ENCODE assay signal across 18 cellular contexts in the genomic region with DNA sequence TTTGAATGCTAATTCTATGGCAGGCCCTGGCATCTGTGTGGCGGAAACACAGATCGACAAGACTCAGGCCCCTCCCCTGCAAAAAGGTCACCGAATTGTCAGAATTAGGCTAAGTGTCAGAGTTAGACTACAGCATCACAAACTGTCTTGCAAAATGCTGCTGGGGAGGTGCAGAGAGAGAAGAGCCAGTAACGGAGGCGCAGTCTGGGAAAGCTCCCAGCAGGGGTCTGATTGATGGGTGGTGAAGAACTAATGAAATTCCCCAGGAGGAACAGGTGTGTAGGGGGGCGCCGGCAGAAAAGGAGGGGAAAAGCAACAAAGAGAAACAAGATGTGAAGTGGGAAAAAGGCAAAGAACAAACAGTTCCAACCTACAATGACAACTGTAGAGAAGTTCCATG.
DNase-seq lines count a peak whose midpoint lies in the region; ATAC-seq and TF ChIP-seq lines count a peak whose summit lies in the region.
"Had no signal": no experiment of that assay in that cellular context is flagged by ENCODE, and none has a peak within 500 bp of the region (broad histone marks: within the 10 kb centered on the region; RNA-seq: fewer than 3 reads in every experiment).

No MANE protein-coding gene starts in this region.

- TF ChIP-seq CTCF in WTC11 (IDR thresholded peaks at IDR 0.05) (no peak), parathyroid adenoma (IDR thresholded peaks at IDR 0.05) (no peak)
- TF ChIP-seq CTCF in activated CD8-positive, alpha-beta T cell treated with anti-CD3 and anti-CD28 coated beads for 36 hours (IDR thresholded peaks at IDR 0.05) = no peak

- peak overlapping the region; percentile 34 for H2AFZ ChIP-seq in parathyroid adenoma

- peaks cover 18% of the 10 kb centered on the region for H3K9me3 Mint-ChIP-seq in WTC11
- no peaks in the 10 kb centered on the region for H3K9me3 Mint-ChIP-seq in activated CD8-positive, alpha-beta T cell treated with anti-CD3 and anti-CD28 coated beads for 36 hours

- no peaks in the 10 kb centered on the region for H3K9me3 ChIP-seq in parathyroid adenoma (ENCODE audit: control insufficient read depth, low read length)
- H3K9me3 ChIP-seq: A549 had no signal

- no peak overlapping the region for H3K4me3 Mint-ChIP-seq in WTC11
- no peak overlapping the region for H3K4me3 Mint-ChIP-seq in activated CD8-positive, alpha-beta T cell treated with anti-CD3 and anti-CD28 coated beads for 36 hours
- H3K4me3 Mint-ChIP-seq: IgD-negative memory B cell had no signal

- H3K36me3 ChIP-seq in H7 (replicated peaks; ENCODE audit: control insufficient read depth, insufficient read depth, low read length) (no peaks in the 10 kb centered on the region), parathyroid adenoma (ENCODE audit: control insufficient read depth, insufficient read depth, low read length) (no peaks in the 10 kb centered on the region)

- H3K27me3 ChIP-seq in H7 (ENCODE audit: control insufficient read depth, insufficient read depth, low read length) = no peaks in the 10 kb centered on the region
- H3K27me3 ChIP-seq in parathyroid adenoma (ENCODE audit: control insufficient read depth, insufficient read depth, low read length) = no peaks in the 10 kb centered on the region

- CTCF ChIA-PET in WTC11 (lab: Charles Lee) = interaction anchor here (1.2 to 1.4 kb wide), 2 partner anchors 25 to 560 kb away, joined by 3 to 6 read pairs; no protein-coding TSS in a partner anchor
- CTCF ChIA-PET in activated CD8-positive, alpha-beta T cell treated with anti-CD3 and anti-CD28 coated beads for 36 hours (lab: Charles Lee) = no interaction called here

- DNase-seq in NCI-H748 (lab: John Stamatoyannopoulos, UW; ENCODE audit: unreplicated experiment) = peak; percentile 7
- DNase-seq in NCI-H748 treated with DMSO at 0.1 percent for 48 hours (lab: John Stamatoyannopoulos, UW) = no peak
- peak; percentile 58 for DNase-seq in H7
- peak; percentile 46 for DNase-seq in WTC11 (ENCODE audit: low spot score)
- DNase-seq in DMS 273 treated with DMSO at 0.1 percent for 48 hours (lab: John Stamatoyannopoulos, UW) = no peak
- DNase-seq in activated CD8-positive, alpha-beta T cell treated with anti-CD3 and anti-CD28 coated beads for 36 hours = no peak
- DNase-seq: C1 segment of cervical spinal cord, Kasumi-1, NCI-H1105 treated with DMSO at 0.1 percent for 48 hours, NCI-H2029, NCI-H226, NCI-H526 treated with DMSO at 0.1 percent for 48 hours, PC-3 had no signal

- H3K36me3 Mint-ChIP-seq in WTC11 = peaks cover 10% of the 10 kb centered on the region
- no peaks in the 10 kb centered on the region for H3K36me3 Mint-ChIP-seq in activated CD8-positive, alpha-beta T cell treated with anti-CD3 and anti-CD28 coated beads for 36 hours (ENCODE audit: low read depth)
- H3K36me3 Mint-ChIP-seq: IgD-negative memory B cell had no signal

- peak; percentile 28; the same call in 1 of the 2 replicates for ATAC-seq in WTC11
- no peak for ATAC-seq in HG03196 (IDR thresholded peaks at IDR 0.05; ENCODE audit: unreplicated experiment)
- no peak for ATAC-seq in activated CD8-positive, alpha-beta T cell treated with anti-CD3 and anti-CD28 coated beads for 36 hours
- ATAC-seq: A549, PC-3 had no signal

- H3K27me3 Mint-ChIP-seq in WTC11 (ENCODE audit: low read depth) = no peaks in the 10 kb centered on the region
- no peaks in the 10 kb centered on the region for H3K27me3 Mint-ChIP-seq in activated CD8-positive, alpha-beta T cell treated with anti-CD3 and anti-CD28 coated beads for 36 hours

- H3K27ac ChIP-seq in parathyroid adenoma = no peak overlapping the region
- H3K27ac ChIP-seq: A549, RWPE1 had no signal

- H3K4me2 ChIP-seq in parathyroid adenoma (ENCODE audit: low read length) = no peak overlapping the region
- H3K4me2 ChIP-seq: A549 had no signal

- no peak overlapping the region for H3K4me3 ChIP-seq in H7 (ENCODE audit: insufficient read depth, low read depth, low read length)
- no peak overlapping the region for H3K4me3 ChIP-seq in parathyroid adenoma (ENCODE audit: low read depth, low read length)
- H3K4me3 ChIP-seq: A549 had no signal

- POLR2A ChIA-PET in WTC11 (lab: Charles Lee) = no interaction called here
- POLR2A ChIA-PET in activated CD8-positive, alpha-beta T cell treated with anti-CD3 and anti-CD28 coated beads for 36 hours (lab: Charles Lee) = no interaction called here

- no peak overlapping the region for H3K9ac ChIP-seq in parathyroid adenoma

- intact Hi-C loops in activated CD8-positive, alpha-beta T cell treated with anti-CD3 and anti-CD28 coated beads for 36 hours (cut with micrococcal nuclease) = loop anchor here (10.0 kb wide), 1 partner anchor 955 kb away; no protein-coding TSS in a partner anchor

- H3K4me1 Mint-ChIP-seq in WTC11 = peaks cover 21% of the 10 kb centered on the region
- no peaks in the 10 kb centered on the region for H3K4me1 Mint-ChIP-seq in activated CD8-positive, alpha-beta T cell treated with anti-CD3 and anti-CD28 coated beads for 36 hours (ENCODE audit: low read depth)

- peaks cover 41% of the 10 kb centered on the region for H3K4me1 ChIP-seq in parathyroid adenoma
- H3K4me1 ChIP-seq: A549 had no signal

- no peaks in the 10 kb centered on the region for H3K79me2 ChIP-seq in parathyroid adenoma

- no peak overlapping the region for H3K27ac Mint-ChIP-seq in WTC11
- no peak overlapping the region for H3K27ac Mint-ChIP-seq in activated CD8-positive, alpha-beta T cell treated with anti-CD3 and anti-CD28 coated beads for 36 hours

TF ChIP-seq in WTC11, 78 proteins besides CTCF, POLR2A, EP300 and RAD21:
- TF ChIP-seq, protein P1, sequence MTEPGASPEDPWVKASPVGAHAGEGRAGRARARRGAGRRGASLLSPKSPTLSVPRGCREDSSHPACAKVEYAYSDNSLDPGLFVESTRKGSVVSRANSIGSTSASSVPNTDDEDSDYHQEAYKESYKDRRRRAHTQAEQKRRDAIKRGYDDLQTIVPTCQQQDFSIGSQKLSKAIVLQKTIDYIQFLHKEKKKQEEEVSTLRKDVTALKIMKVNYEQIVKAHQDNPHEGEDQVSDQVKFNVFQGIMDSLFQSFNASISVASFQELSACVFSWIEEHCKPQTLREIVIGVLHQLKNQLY (CRISPR knock-in tag; IDR thresholded peaks at IDR 0.05) = no peak
- no peak for TF ChIP-seq GABPB1 (CRISPR knock-in tag; IDR thresholded peaks at IDR 0.05)
- TF ChIP-seq NR1H2 (CRISPR knock-in tag; IDR thresholded peaks at IDR 0.05) = no peak
- TF ChIP-seq, protein P2, sequence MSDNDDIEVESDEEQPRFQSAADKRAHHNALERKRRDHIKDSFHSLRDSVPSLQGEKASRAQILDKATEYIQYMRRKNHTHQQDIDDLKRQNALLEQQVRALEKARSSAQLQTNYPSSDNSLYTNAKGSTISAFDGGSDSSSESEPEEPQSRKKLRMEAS (CRISPR knock-in tag; IDR thresholded peaks at IDR 0.05) = no peak
- TF ChIP-seq NFATC4 (CRISPR knock-in tag; IDR thresholded peaks at IDR 0.05) = no peak
- TF ChIP-seq, protein P3, sequence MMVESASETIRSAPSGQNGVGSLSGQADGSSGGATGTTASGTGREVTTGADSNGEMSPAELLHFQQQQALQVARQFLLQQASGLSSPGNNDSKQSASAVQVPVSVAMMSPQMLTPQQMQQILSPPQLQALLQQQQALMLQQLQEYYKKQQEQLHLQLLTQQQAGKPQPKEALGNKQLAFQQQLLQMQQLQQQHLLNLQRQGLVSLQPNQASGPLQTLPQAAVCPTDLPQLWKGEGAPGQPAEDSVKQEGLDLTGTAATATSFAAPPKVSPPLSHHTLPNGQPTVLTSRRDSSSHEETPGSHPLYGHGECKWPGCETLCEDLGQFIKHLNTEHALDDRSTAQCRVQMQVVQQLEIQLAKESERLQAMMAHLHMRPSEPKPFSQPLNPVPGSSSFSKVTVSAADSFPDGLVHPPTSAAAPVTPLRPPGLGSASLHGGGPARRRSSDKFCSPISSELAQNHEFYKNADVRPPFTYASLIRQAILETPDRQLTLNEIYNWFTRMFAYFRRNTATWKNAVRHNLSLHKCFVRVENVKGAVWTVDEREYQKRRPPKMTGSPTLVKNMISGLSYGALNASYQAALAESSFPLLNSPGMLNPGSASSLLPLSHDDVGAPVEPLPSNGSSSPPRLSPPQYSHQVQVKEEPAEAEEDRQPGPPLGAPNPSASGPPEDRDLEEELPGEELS (CRISPR knock-in tag; IDR thresholded peaks at IDR 0.05) = no peak
- TF ChIP-seq, protein P4, sequence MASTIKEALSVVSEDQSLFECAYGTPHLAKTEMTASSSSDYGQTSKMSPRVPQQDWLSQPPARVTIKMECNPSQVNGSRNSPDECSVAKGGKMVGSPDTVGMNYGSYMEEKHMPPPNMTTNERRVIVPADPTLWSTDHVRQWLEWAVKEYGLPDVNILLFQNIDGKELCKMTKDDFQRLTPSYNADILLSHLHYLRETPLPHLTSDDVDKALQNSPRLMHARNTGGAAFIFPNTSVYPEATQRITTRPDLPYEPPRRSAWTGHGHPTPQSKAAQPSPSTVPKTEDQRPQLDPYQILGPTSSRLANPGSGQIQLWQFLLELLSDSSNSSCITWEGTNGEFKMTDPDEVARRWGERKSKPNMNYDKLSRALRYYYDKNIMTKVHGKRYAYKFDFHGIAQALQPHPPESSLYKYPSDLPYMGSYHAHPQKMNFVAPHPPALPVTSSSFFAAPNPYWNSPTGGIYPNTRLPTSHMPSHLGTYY (CRISPR knock-in tag; IDR thresholded peaks at IDR 0.05) = no peak
- TF ChIP-seq, protein P5, sequence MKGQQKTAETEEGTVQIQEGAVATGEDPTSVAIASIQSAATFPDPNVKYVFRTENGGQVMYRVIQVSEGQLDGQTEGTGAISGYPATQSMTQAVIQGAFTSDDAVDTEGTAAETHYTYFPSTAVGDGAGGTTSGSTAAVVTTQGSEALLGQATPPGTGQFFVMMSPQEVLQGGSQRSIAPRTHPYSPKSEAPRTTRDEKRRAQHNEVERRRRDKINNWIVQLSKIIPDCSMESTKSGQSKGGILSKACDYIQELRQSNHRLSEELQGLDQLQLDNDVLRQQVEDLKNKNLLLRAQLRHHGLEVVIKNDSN (CRISPR knock-in tag; IDR thresholded peaks at IDR 0.05) = no peak
- TF ChIP-seq NR3C1 (CRISPR knock-in tag; conservative IDR thresholded peaks at IDR 0.05; ENCODE audit: low read depth) = no peak
- no peak for TF ChIP-seq ETV6 (CRISPR knock-in tag; IDR thresholded peaks at IDR 0.05)
- TF ChIP-seq EMX1 (CRISPR knock-in tag; IDR thresholded peaks at IDR 0.05) = no peak
- TF ChIP-seq ZNF416 (CRISPR knock-in tag; IDR thresholded peaks at IDR 0.05) = no peak
- no peak for TF ChIP-seq ZNF232 (CRISPR knock-in tag; IDR thresholded peaks at IDR 0.05)
- no peak for TF ChIP-seq ZNF396 (CRISPR knock-in tag; IDR thresholded peaks at IDR 0.05; ENCODE audit: borderline replicate concordance)

Comparison
In these comparisons a context has a peak if more than half of its experiments do, and no peak if none do; other contexts are left out.
1. DNase-seq: peak in NCI-H748 (single experiment), H7 (single experiment) and WTC11 (single experiment); none in NCI-H748 treated with DMSO at 0.1 percent for 48 hours (single experiment), DMS 273 treated with DMSO at 0.1 percent for 48 hours (single experiment) and activated CD8-positive, alpha-beta T cell treated with anti-CD3 and anti-CD28 coated beads for 36 hours (single experiment).